1 cellular context compared by ENCODE assay signal in the genomic region with DNA sequence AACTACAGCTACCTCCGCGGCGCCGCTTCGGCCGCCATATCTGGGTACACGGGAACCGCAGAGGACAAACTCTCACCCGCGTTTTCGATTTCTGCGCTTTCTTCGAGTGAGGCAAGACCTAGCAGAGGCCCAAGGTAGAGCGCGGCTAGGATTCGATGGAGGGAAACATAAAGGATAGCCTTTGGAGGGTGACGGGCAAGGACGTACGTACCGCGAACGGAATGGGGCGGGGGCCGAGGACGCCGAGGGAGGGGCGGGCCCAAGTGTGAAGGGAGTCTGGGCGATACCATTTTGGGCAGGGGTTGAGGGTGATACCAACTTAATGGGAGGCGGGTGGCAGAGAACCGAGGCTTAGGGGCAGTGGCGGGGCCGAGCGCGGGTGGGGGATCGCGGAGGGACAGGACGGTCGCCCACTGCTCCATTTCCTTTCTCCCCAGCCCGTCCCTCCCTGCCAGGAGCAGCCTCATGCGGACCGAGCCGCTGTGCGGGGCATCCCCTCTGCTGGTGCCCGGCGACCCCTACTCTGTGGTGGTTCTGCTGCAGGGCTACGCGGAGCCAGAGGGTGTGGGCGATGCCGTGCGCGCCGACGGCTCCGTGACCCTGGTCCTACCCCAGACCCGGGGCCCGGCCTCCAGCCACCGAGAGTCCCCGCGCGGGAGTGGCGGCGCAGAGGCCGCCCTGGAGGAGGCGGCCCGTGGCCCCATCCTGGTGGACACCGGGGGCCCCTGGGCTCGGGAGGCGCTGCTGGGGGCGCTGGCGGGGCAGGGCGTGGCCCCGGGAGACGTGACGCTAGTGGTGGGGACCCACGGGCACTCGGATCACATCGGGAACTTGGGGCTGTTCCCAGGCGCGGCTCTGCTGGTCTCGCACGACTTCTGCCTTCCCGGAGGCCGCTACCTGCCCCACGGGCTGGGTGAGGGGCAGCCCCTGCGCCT.
TF ChIP-seq lines count a peak whose summit lies in the region.

A gene with protein sequence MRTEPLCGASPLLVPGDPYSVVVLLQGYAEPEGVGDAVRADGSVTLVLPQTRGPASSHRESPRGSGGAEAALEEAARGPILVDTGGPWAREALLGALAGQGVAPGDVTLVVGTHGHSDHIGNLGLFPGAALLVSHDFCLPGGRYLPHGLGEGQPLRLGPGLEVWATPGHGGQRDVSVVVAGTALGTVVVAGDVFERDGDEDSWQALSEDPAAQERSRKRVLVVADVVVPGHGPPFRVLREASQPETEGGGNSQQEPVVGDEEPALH (plus strand): TSS at position 37 of the 935 bp plus-strand sequence. CDS start 429 bp downstream, at position 466.

TF ChIP-seq in HEK293, 187 proteins besides CTCF, POLR2A, EP300 and RAD21 (continued from another document and continues in another):
- TF ChIP-seq, protein P1, sequence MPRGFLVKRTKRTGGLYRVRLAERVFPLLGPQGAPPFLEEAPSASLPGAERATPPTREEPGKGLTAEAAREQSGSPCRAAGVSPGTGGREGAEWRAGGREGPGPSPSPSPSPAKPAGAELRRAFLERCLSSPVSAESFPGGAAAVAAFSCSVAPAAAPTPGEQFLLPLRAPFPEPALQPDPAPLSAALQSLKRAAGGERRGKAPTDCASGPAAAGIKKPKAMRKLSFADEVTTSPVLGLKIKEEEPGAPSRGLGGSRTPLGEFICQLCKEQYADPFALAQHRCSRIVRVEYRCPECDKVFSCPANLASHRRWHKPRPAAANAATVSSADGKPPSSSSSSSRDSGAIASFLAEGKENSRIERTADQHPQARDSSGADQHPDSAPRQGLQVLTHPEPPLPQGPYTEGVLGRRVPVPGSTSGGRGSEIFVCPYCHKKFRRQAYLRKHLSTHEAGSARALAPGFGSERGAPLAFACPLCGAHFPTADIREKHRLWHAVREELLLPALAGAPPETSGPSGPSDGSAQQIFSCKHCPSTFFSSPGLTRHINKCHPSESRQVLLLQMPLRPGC (tag by site-specific recombination; IDR thresholded peaks at IDR 0.05) = no peak
- peak; percentile 13; the same call in 1 of the 2 replicates for TF ChIP-seq ZNF391 (tag by site-specific recombination; IDR thresholded peaks at IDR 0.05; ENCODE audit: borderline replicate concordance, low read depth)
- no peak for TF ChIP-seq ZNF785 (tag by site-specific recombination; IDR thresholded peaks at IDR 0.05)
- TF ChIP-seq ZNF777 (tag by site-specific recombination; IDR thresholded peaks at IDR 0.05; ENCODE audit: borderline replicate concordance) = no peak
- peak; percentile 68 for TF ChIP-seq SP7 (tag by site-specific recombination; IDR thresholded peaks at IDR 0.05)
- peak; percentile 74; the same call in 1 of the 2 replicates for TF ChIP-seq ZNF837 (tag by site-specific recombination; IDR thresholded peaks at IDR 0.05)
- no peak for TF ChIP-seq MEIS1 (CRISPR knock-in tag; IDR thresholded peaks at IDR 0.05; ENCODE audit: borderline replicate concordance)
- TF ChIP-seq ZFP37 (tag by site-specific recombination; IDR thresholded peaks at IDR 0.05) = peak; percentile 67
- TF ChIP-seq, protein P2, sequence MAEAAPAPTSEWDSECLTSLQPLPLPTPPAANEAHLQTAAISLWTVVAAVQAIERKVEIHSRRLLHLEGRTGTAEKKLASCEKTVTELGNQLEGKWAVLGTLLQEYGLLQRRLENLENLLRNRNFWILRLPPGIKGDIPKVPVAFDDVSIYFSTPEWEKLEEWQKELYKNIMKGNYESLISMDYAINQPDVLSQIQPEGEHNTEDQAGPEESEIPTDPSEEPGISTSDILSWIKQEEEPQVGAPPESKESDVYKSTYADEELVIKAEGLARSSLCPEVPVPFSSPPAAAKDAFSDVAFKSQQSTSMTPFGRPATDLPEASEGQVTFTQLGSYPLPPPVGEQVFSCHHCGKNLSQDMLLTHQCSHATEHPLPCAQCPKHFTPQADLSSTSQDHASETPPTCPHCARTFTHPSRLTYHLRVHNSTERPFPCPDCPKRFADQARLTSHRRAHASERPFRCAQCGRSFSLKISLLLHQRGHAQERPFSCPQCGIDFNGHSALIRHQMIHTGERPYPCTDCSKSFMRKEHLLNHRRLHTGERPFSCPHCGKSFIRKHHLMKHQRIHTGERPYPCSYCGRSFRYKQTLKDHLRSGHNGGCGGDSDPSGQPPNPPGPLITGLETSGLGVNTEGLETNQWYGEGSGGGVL (tag by site-specific recombination; IDR thresholded peaks at IDR 0.05) = peak; percentile 22; the same call in 1 of the 2 replicates
- TF ChIP-seq SALL2 (tag by site-specific recombination; IDR thresholded peaks at IDR 0.05; ENCODE audit: borderline replicate concordance) = no peak
- no peak for TF ChIP-seq ZNF521 (tag by site-specific recombination; IDR thresholded peaks at IDR 0.05)
- TF ChIP-seq, protein P3, sequence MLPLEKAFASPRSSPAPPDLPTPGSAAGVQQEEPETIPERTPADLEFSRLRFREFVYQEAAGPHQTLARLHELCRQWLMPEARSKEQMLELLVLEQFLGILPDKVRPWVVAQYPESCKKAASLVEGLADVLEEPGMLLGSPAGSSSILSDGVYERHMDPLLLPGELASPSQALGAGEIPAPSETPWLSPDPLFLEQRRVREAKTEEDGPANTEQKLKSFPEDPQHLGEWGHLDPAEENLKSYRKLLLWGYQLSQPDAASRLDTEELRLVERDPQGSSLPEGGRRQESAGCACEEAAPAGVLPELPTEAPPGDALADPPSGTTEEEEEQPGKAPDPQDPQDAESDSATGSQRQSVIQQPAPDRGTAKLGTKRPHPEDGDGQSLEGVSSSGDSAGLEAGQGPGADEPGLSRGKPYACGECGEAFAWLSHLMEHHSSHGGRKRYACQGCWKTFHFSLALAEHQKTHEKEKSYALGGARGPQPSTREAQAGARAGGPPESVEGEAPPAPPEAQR (tag by site-specific recombination; IDR thresholded peaks at IDR 0.05) = no peak
- TF ChIP-seq, protein P4, sequence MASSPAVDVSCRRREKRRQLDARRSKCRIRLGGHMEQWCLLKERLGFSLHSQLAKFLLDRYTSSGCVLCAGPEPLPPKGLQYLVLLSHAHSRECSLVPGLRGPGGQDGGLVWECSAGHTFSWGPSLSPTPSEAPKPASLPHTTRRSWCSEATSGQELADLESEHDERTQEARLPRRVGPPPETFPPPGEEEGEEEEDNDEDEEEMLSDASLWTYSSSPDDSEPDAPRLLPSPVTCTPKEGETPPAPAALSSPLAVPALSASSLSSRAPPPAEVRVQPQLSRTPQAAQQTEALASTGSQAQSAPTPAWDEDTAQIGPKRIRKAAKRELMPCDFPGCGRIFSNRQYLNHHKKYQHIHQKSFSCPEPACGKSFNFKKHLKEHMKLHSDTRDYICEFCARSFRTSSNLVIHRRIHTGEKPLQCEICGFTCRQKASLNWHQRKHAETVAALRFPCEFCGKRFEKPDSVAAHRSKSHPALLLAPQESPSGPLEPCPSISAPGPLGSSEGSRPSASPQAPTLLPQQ (tag by site-specific recombination; IDR thresholded peaks at IDR 0.05) = peak; percentile 72
- TF ChIP-seq SETDB1 (IDR thresholded peaks at IDR 0.05; ENCODE audit: insufficient read length, low read length) = no peak
- no peak for TF ChIP-seq ZNF514 (tag by site-specific recombination; IDR thresholded peaks at IDR 0.05)
- no peak; the same call in 1 of the 2 replicates for TF ChIP-seq ZNF146 (tag by site-specific recombination; IDR thresholded peaks at IDR 0.05)
- TF ChIP-seq ZNF23 (tag by site-specific recombination; IDR thresholded peaks at IDR 0.05; ENCODE audit: borderline replicate concordance) = no peak
- TF ChIP-seq ZNF707 (tag by site-specific recombination; IDR thresholded peaks at IDR 0.05) = no peak
- TF ChIP-seq, protein P5, sequence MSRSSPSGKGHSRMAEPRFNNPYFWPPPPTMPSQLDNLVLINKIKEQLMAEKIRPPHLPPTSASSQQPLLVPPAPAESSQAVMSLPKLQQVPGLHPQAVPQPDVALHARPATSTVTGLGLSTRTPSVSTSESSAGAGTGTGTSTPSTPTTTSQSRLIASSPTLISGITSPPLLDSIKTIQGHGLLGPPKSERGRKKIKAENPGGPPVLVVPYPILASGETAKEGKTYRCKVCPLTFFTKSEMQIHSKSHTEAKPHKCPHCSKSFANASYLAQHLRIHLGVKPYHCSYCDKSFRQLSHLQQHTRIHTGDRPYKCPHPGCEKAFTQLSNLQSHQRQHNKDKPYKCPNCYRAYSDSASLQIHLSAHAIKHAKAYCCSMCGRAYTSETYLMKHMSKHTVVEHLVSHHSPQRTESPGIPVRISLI (tag by site-specific recombination; IDR thresholded peaks at IDR 0.05) = no peak
- TF ChIP-seq ZNF624 (tag by site-specific recombination; IDR thresholded peaks at IDR 0.05) = no peak
- TF ChIP-seq GLIS1 (tag by site-specific recombination; IDR thresholded peaks at IDR 0.05) = peak; percentile 84
- TF ChIP-seq, protein P6, sequence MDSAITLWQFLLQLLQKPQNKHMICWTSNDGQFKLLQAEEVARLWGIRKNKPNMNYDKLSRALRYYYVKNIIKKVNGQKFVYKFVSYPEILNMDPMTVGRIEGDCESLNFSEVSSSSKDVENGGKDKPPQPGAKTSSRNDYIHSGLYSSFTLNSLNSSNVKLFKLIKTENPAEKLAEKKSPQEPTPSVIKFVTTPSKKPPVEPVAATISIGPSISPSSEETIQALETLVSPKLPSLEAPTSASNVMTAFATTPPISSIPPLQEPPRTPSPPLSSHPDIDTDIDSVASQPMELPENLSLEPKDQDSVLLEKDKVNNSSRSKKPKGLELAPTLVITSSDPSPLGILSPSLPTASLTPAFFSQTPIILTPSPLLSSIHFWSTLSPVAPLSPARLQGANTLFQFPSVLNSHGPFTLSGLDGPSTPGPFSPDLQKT (IDR thresholded peaks at IDR 0.05; ENCODE audit: borderline replicate concordance, low read depth, low read length) = no peak
- TF ChIP-seq ZNF423 (tag by site-specific recombination; IDR thresholded peaks at IDR 0.05) = no peak
- TF ChIP-seq, protein P7, sequence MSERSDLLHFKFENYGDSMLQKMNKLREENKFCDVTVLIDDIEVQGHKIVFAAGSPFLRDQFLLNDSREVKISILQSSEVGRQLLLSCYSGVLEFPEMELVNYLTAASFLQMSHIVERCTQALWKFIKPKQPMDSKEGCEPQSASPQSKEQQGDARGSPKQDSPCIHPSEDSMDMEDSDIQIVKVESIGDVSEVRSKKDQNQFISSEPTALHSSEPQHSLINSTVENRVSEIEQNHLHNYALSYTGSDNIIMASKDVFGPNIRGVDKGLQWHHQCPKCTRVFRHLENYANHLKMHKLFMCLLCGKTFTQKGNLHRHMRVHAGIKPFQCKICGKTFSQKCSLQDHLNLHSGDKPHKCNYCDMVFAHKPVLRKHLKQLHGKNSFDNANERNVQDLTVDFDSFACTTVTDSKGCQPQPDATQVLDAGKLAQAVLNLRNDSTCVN (tag by site-specific recombination; optimal IDR thresholded peaks at IDR 0.05) = peak; percentile 92
- no peak for TF ChIP-seq ZNF701 (tag by site-specific recombination; IDR thresholded peaks at IDR 0.05)
- TF ChIP-seq, protein P8, sequence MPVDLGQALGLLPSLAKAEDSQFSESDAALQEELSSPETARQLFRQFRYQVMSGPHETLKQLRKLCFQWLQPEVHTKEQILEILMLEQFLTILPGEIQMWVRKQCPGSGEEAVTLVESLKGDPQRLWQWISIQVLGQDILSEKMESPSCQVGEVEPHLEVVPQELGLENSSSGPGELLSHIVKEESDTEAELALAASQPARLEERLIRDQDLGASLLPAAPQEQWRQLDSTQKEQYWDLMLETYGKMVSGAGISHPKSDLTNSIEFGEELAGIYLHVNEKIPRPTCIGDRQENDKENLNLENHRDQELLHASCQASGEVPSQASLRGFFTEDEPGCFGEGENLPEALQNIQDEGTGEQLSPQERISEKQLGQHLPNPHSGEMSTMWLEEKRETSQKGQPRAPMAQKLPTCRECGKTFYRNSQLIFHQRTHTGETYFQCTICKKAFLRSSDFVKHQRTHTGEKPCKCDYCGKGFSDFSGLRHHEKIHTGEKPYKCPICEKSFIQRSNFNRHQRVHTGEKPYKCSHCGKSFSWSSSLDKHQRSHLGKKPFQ (tag by site-specific recombination; IDR thresholded peaks at IDR 0.05) = peak; percentile 66; the same call in 1 of the 2 replicates
- TF ChIP-seq, protein P9, sequence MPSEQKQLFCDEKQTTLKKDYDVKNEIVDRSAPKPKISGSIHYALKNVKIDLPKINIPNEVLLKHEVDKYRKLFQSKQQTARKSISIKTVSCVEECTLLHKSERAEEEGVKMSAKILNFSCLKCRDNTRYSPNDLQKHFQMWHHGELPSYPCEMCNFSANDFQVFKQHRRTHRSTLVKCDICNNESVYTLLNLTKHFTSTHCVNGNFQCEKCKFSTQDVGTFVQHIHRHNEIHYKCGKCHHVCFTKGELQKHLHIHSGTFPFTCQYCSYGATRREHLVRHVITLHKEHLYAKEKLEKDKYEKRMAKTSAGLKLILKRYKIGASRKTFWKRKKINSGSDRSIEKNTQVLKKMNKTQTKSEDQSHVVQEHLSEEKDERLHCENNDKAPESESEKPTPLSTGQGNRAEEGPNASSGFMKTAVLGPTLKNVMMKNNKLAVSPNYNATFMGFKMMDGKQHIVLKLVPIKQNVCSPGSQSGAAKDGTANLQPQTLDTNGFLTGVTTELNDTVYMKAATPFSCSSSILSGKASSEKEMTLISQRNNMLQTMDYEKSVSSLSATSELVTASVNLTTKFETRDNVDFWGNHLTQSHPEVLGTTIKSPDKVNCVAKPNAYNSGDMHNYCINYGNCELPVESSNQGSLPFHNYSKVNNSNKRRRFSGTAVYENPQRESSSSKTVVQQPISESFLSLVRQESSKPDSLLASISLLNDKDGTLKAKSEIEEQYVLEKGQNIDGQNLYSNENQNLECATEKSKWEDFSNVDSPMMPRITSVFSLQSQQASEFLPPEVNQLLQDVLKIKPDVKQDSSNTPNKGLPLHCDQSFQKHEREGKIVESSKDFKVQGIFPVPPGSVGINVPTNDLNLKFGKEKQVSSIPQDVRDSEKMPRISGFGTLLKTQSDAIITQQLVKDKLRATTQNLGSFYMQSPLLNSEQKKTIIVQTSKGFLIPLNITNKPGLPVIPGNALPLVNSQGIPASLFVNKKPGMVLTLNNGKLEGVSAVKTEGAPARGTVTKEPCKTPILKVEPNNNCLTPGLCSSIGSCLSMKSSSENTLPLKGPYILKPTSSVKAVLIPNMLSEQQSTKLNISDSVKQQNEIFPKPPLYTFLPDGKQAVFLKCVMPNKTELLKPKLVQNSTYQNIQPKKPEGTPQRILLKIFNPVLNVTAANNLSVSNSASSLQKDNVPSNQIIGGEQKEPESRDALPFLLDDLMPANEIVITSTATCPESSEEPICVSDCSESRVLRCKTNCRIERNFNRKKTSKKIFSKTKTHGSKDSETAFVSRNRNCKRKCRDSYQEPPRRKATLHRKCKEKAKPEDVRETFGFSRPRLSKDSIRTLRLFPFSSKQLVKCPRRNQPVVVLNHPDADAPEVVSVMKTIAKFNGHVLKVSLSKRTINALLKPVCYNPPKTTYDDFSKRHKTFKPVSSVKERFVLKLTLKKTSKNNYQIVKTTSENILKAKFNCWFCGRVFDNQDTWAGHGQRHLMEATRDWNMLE (tag by site-specific recombination; conservative IDR thresholded peaks at IDR 0.05; ENCODE audit: low read depth) = no peak
- no peak for TF ChIP-seq ZNF274 (IDR thresholded peaks at IDR 0.05; ENCODE audit: low read length)
- no peak for TF ChIP-seq ZNF274 (tag by site-specific recombination; IDR thresholded peaks at IDR 0.05; ENCODE audit: borderline replicate concordance)
- TF ChIP-seq ZBTB48 (tag by site-specific recombination; IDR thresholded peaks at IDR 0.05) = peak; percentile 99
- TF ChIP-seq, protein P10, sequence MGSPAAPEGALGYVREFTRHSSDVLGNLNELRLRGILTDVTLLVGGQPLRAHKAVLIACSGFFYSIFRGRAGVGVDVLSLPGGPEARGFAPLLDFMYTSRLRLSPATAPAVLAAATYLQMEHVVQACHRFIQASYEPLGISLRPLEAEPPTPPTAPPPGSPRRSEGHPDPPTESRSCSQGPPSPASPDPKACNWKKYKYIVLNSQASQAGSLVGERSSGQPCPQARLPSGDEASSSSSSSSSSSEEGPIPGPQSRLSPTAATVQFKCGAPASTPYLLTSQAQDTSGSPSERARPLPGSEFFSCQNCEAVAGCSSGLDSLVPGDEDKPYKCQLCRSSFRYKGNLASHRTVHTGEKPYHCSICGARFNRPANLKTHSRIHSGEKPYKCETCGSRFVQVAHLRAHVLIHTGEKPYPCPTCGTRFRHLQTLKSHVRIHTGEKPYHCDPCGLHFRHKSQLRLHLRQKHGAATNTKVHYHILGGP (tag by site-specific recombination; IDR thresholded peaks at IDR 0.05) = no peak
